Comparison of ENCODE assay signal across 19 cellular contexts in the genomic region with DNA sequence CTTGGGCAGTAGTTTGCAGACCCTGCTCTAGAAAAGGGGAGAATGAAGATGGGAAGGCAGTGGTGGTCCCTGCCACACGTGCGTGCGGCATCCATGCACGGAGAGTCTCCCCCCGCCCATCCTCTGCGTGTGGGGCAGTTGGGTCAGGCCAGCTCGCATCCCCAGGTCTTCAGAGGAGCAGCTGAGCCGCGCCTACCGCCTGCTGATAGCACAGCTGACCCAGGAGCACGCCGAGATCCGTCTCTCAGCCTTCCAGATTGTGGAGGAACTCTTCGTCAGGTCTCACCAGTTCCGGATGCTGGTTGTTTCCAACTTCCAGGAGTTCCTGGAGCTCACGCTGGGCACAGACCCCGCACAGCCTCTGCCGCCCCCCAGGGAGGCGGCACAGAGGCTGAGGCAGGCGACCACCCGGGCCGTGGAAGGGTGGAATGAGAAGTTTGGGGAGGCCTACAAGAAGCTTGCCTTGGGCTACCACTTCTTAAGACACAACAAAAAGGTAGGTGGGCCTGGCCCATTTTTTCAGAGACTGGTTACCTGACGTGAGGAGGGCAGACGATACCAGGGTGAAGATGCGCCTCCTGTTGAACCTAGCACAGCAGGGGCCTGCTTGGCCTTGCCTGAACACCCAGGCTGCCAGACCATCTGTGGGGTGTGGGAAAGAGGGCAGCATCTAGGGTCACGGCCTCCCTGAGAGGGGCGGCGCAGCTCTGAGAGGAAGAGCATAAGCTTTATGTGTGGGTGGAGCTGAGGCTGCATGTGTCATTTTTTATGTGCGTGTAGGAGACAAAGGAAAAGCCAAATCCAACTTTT. TPM values are rescaled to one million over a fixed set of nuclear protein-coding genes. Genes with fewer than 3 reads are reported as not detected.
DNase-seq lines count a peak whose midpoint lies in the region; ATAC-seq and TF ChIP-seq lines count a peak whose summit lies in the region.
"Had no signal": no experiment of that assay in that cellular context is flagged by ENCODE, and none has a peak within 500 bp of the region (broad histone marks: within the 10 kb centered on the region; RNA-seq: fewer than 3 reads in every experiment).

No MANE protein-coding gene starts in this region.

- H3K36me3 Mint-ChIP-seq in CD8-positive, alpha-beta memory T cell: peaks cover 0 to 41% (median 5%) of the 10 kb centered on the region in 3 donors
- H3K36me3 Mint-ChIP-seq in activated T-helper 2 cell treated with anti-CD3 and anti-CD28 coated beads, Interferon-gamma antibody, Interleukin-2, Interleukin-4, amounts not matched to agents 10 μg/mL and 5 μg/mL and 100 μg/mL, durations not matched to agents 14 hours and 24 hours and 36 hours (ENCODE audit: low read depth): peaks cover 15% of the 10 kb centered on the region

- TF ChIP-seq CTCF in SK-N-SH (IDR thresholded peaks at IDR 0.05): no peak
- TF ChIP-seq CTCF in lower lobe of right lung (IDR thresholded peaks at IDR 0.05): no peak

- H3K4me2 ChIP-seq in SK-N-SH: peak overlapping the region; percentile 24; the same call in 1 of the 2 replicates

- peak overlapping the region; percentile 43 to 98 (median 90) for H3K27ac Mint-ChIP-seq in CD8-positive, alpha-beta memory T cell
- H3K27ac Mint-ChIP-seq in activated T-helper 2 cell treated with anti-CD3 and anti-CD28 coated beads, Interferon-gamma antibody, Interleukin-2, Interleukin-4, amounts not matched to agents 10 μg/mL and 5 μg/mL and 100 μg/mL, durations not matched to agents 14 hours and 24 hours and 36 hours: peak overlapping the region; percentile 58

- no peak for TF ChIP-seq EP300 in SK-N-SH (IDR thresholded peaks at IDR 0.05; ENCODE audit: borderline replicate concordance in 1 of 2, low read depth in 1 of 2, low read length in 1 of 2)

- no peak overlapping the region for H3K9ac ChIP-seq in SK-N-SH

- peaks cover 0 to 2% of the 10 kb centered on the region in 2 donors for H3K27me3 Mint-ChIP-seq in CD8-positive, alpha-beta memory T cell
- no peaks in the 10 kb centered on the region for H3K27me3 Mint-ChIP-seq in activated T-helper 2 cell treated with anti-CD3 and anti-CD28 coated beads, Interferon-gamma antibody, Interleukin-2, Interleukin-4, amounts not matched to agents 10 μg/mL and 5 μg/mL and 100 μg/mL, durations not matched to agents 14 hours and 24 hours and 36 hours (ENCODE audit: low read depth)
- H3K27me3 Mint-ChIP-seq: stimulated activated memory B cell treated with anti-CD40 and anti-IgM and Interleukin-4, amounts not matched to agents 10 μg/mL and 1 μg/mL and 100 μg/mL, for 72 hours had no signal

- H3K4me1 ChIP-seq in SK-N-SH (ENCODE audit: control insufficient read depth in 1 of 2, insufficient read depth in 2 of 2, low read depth in 1 of 2, low read length in 1 of 2) (peaks cover 0 to 20% of the 10 kb centered on the region in 2 experiments; a peak in 1 of 4 replicates), lower lobe of right lung (peaks cover 45% of the 10 kb centered on the region)
- peaks cover 26% of the 10 kb centered on the region for H3K4me1 ChIP-seq in CD8-positive, alpha-beta memory T cell (ENCODE audit: insufficient read depth, low read length)

- no peaks in the 10 kb centered on the region for H3K27me3 ChIP-seq in SK-N-SH (ENCODE audit: insufficient read depth)
- no peaks in the 10 kb centered on the region for H3K27me3 ChIP-seq in CD8-positive, alpha-beta memory T cell (ENCODE audit: insufficient read depth, low read length, poor library complexity, severe bottlenecking)
- H3K27me3 ChIP-seq in lower lobe of right lung (ENCODE audit: low read depth): no peaks in the 10 kb centered on the region
- H3K27me3 ChIP-seq: colonic mucosa, right atrium auricular region had no signal

- POLR2A ChIA-PET in SK-N-SH (lab: Yijun Ruan, JAX): no interaction called here
- POLR2A ChIA-PET in CD8-positive, alpha-beta memory T cell (lab: Charles Lee): no interaction called here

- DNase-seq in SK-N-SH (no peak), lower lobe of right lung (no peak), NCI-H82 (lab: John Stamatoyannopoulos, UW) (no peak), T-helper 9 cell (no peak)
- no peak for DNase-seq in CD8-positive, alpha-beta memory T cell
- no peak for DNase-seq in activated T-helper 2 cell treated with anti-CD3 and anti-CD28 coated beads, Interferon-gamma antibody, Interleukin-2, Interleukin-4, amounts not matched to agents 10 μg/mL and 5 μg/mL and 100 μg/mL, durations not matched to agents 14 hours and 24 hours and 36 hours (ENCODE audit: low spot score)
- DNase-seq: activated CD4-positive, alpha-beta T cell treated with anti-CD3 and anti-CD28 coated beads, Interleukin-2, amount 50 U/mL, for 4 hours; colonic mucosa; hippocampal formation; left colon; stimulated activated CD4-positive, alpha-beta T cell treated with anti-CD3 and anti-CD28 coated beads, Interleukin-4, amount 100 ng/mL, for 4 hours had no signal

- WGBS in SK-N-SH (ENCODE audit: low lambda C conversion rate): 94% methylated on average over 22 of the region's 29 CpGs

- peaks cover 9 to 16% of the 10 kb centered on the region in 2 experiments for H3K36me3 ChIP-seq in SK-N-SH (replicated peaks in 1 of 2; ENCODE audit: control insufficient read depth in 1 of 2, insufficient read depth in 2 of 2, low read length in 1 of 2)
- H3K36me3 ChIP-seq in CD8-positive, alpha-beta memory T cell (ENCODE audit: insufficient read depth, low read length): no peaks in the 10 kb centered on the region
- peaks cover 43% of the 10 kb centered on the region for H3K36me3 ChIP-seq in lower lobe of right lung
- H3K36me3 ChIP-seq: colonic mucosa had no signal

- no peak for TF ChIP-seq RAD21 in SK-N-SH (IDR thresholded peaks at IDR 0.05; ENCODE audit: low read length)

- CTCF ChIA-PET in SK-N-SH (lab: Yijun Ruan, JAX): interaction anchor here (1.8 to 3.8 kb wide), 3 partner anchors 7 to 219 kb away, joined by 6 to 23 read pairs (median 18); no protein-coding TSS in a partner anchor
- CTCF ChIA-PET in CD8-positive, alpha-beta memory T cell (lab: Charles Lee): interaction anchor here (4.4 kb wide), 1 partner anchor 280 kb away, joined by 17 read pairs; no protein-coding TSS in a partner anchor

- no peaks in the 10 kb centered on the region for H3K9me2 ChIP-seq in SK-N-SH

- H3K79me2 ChIP-seq in SK-N-SH (ENCODE audit: insufficient read depth): peaks cover 51% of the 10 kb centered on the region

- ATAC-seq in SK-N-SH treated with all-trans-retinoic acid at 6 μM for 48 hours (no peak), lower lobe of right lung (no peak), HG03045 (IDR thresholded peaks at IDR 0.05; ENCODE audit: unreplicated experiment) (no peak)
- ATAC-seq: left colon; stimulated activated memory B cell treated with anti-CD40 and anti-IgM and Interleukin-4, amounts not matched to agents 10 μg/mL and 1 μg/mL and 100 μg/mL, for 72 hours had no signal

- H3K9me3 ChIP-seq in SK-N-SH (no peaks in the 10 kb centered on the region), lower lobe of right lung (no peaks in the 10 kb centered on the region)
- H3K9me3 ChIP-seq in CD8-positive, alpha-beta memory T cell (ENCODE audit: low read length): no peaks in the 10 kb centered on the region
- H3K9me3 ChIP-seq: colonic mucosa, right atrium auricular region had no signal

- intact Hi-C loops in activated T-helper 2 cell treated with anti-CD3 and anti-CD28 coated beads, Interferon-gamma antibody, Interleukin-2, Interleukin-4, amounts not matched to agents 10 μg/mL and 5 μg/mL and 100 μg/mL, durations not matched to agents 14 hours and 24 hours and 36 hours (cut with micrococcal nuclease): loop anchor here (5.0 kb wide), 1 partner anchor 363 kb away; the partner anchor contains the start of gene SLBP
- intact Hi-C loops in lower lobe of right lung (cut with DNase I): no loop called here

- H3K4me1 Mint-ChIP-seq in CD8-positive, alpha-beta memory T cell: peaks cover 37 to 50% (median 38%) of the 10 kb centered on the region in 3 donors
- peaks cover 28% of the 10 kb centered on the region for H3K4me1 Mint-ChIP-seq in activated T-helper 2 cell treated with anti-CD3 and anti-CD28 coated beads, Interferon-gamma antibody, Interleukin-2, Interleukin-4, amounts not matched to agents 10 μg/mL and 5 μg/mL and 100 μg/mL, durations not matched to agents 14 hours and 24 hours and 36 hours (ENCODE audit: low read depth)

- peaks cover 6% of the 10 kb centered on the region for H3F3A ChIP-seq in SK-N-SH (replicated peaks; ENCODE audit: insufficient read depth)

- peaks cover 4% of the 10 kb centered on the region for H4K20me1 ChIP-seq in SK-N-SH (ENCODE audit: insufficient read depth)

- H3K9me3 Mint-ChIP-seq in CD8-positive, alpha-beta memory T cell: no peaks in the 10 kb centered on the region
- H3K9me3 Mint-ChIP-seq in activated T-helper 2 cell treated with anti-CD3 and anti-CD28 coated beads, Interferon-gamma antibody, Interleukin-2, Interleukin-4, amounts not matched to agents 10 μg/mL and 5 μg/mL and 100 μg/mL, durations not matched to agents 14 hours and 24 hours and 36 hours: no peaks in the 10 kb centered on the region
- H3K9me3 Mint-ChIP-seq: stimulated activated memory B cell treated with anti-CD40 and anti-IgM and Interleukin-4, amounts not matched to agents 10 μg/mL and 1 μg/mL and 100 μg/mL, for 72 hours had no signal

- H3K27ac ChIP-seq in SK-N-SH (ENCODE audit: low read depth in 2 of 2, low read length in 1 of 2) (no peak overlapping the region), lower lobe of right lung (peak overlapping the region; percentile 100)
- no peak overlapping the region for H3K27ac ChIP-seq in CD8-positive, alpha-beta memory T cell (ENCODE audit: low read depth, low read length)
- H3K27ac ChIP-seq: 22Rv1, colonic mucosa, right atrium auricular region had no signal

- H3K4me3 ChIP-seq in SK-N-SH (ENCODE audit: low read depth in 2 of 2, low read length in 1 of 2): no peak overlapping the region
- H3K4me3 ChIP-seq in CD8-positive, alpha-beta memory T cell (ENCODE audit: low read length): no peak overlapping the region
- H3K4me3 ChIP-seq in lower lobe of right lung: no peak overlapping the region
- H3K4me3 ChIP-seq: colonic mucosa, right atrium auricular region had no signal

- peak overlapping the region in 2 of 7 donors; percentile 56 to 90 for H3K4me3 Mint-ChIP-seq in CD8-positive, alpha-beta memory T cell
- H3K4me3 Mint-ChIP-seq in activated T-helper 2 cell treated with anti-CD3 and anti-CD28 coated beads, Interferon-gamma antibody, Interleukin-2, Interleukin-4, amounts not matched to agents 10 μg/mL and 5 μg/mL and 100 μg/mL, durations not matched to agents 14 hours and 24 hours and 36 hours (ENCODE audit: low read depth): no peak overlapping the region
- H3K4me3 Mint-ChIP-seq: stimulated activated memory B cell treated with anti-CD40 and anti-IgM and Interleukin-4, amounts not matched to agents 10 μg/mL and 1 μg/mL and 100 μg/mL, for 72 hours had no signal

- no peak overlapping the region for H2AFZ ChIP-seq in SK-N-SH (ENCODE audit: low read depth)

RNA-seq across cellular contexts. Expression of gene UVSSA, which starts 2.6 kb away (rescaled TPM):
- 14.5 and 14.9 TPM in 2 replicates for polyA plus RNA-seq in SK-N-SH (2012; rRNA removed)
- polyA plus RNA-seq in SK-N-SH (2012; cell fraction: cytosol; rRNA removed): 5.2 and 6.2 TPM in 2 replicates
- polyA plus RNA-seq in SK-N-SH (2012; cell fraction: nucleus; rRNA removed): 74.4 and 110 TPM in 2 replicates
- total RNA-seq in CD8-positive, alpha-beta memory T cell: 10 to 100 TPM; 16.8 to 19.0 TPM
- 6.9 TPM for polyA plus RNA-seq in CD8-positive, alpha-beta memory T cell
- 23.3 and 23.5 TPM in 2 replicates for total RNA-seq in activated T-helper 2 cell treated with anti-CD3 and anti-CD28 coated beads, Interferon-gamma antibody, Interleukin-2, Interleukin-4, amounts not matched to agents 10 μg/mL and 5 μg/mL and 100 μg/mL, durations not matched to agents 14 hours and 24 hours and 36 hours
- total RNA-seq in lower lobe of right lung: 27.9 TPM

RNA-seq across cellular contexts. Expression of gene NKX1-1, which starts 56.7 kb away (rescaled TPM):
- polyA plus RNA-seq in SK-N-SH (2012; rRNA removed): not detected in 2 replicates
- not detected in 2 replicates for polyA plus RNA-seq in SK-N-SH (2012; cell fraction: cytosol; rRNA removed)
- not detected in 2 replicates for polyA plus RNA-seq in SK-N-SH (2012; cell fraction: nucleus; rRNA removed)
- total RNA-seq in CD8-positive, alpha-beta memory T cell: not detected
- not detected for polyA plus RNA-seq in CD8-positive, alpha-beta memory T cell
- not detected in 2 replicates for total RNA-seq in activated T-helper 2 cell treated with anti-CD3 and anti-CD28 coated beads, Interferon-gamma antibody, Interleukin-2, Interleukin-4, amounts not matched to agents 10 μg/mL and 5 μg/mL and 100 μg/mL, durations not matched to agents 14 hours and 24 hours and 36 hours
- not detected for total RNA-seq in lower lobe of right lung
- total RNA-seq: colonic mucosa; left colon; right atrium auricular region; T-helper 2 cell treated with Interferon-gamma antibody and Interleukin-4, amounts not matched to agents 100 ng/mL and 5 ng/mL, for 36 hours had no signal
- polyA plus RNA-seq: adipose tissue, esophagus had no signal

RNA-seq across cellular contexts. Expression of gene MAEA, which starts 59.9 kb away (rescaled TPM):
- 123 and 128 TPM in 2 replicates for polyA plus RNA-seq in SK-N-SH (2012; rRNA removed)
- 64.4 and 85.4 TPM in 2 replicates for polyA plus RNA-seq in SK-N-SH (2012; cell fraction: cytosol; rRNA removed)
- polyA plus RNA-seq in SK-N-SH (2012; cell fraction: nucleus; rRNA removed): 196 and 274 TPM in 2 replicates
- 10 to 100 TPM; 59.4 to 63.8 TPM for total RNA-seq in CD8-positive, alpha-beta memory T cell
- 75.3 TPM for polyA plus RNA-seq in CD8-positive, alpha-beta memory T cell
- total RNA-seq in activated T-helper 2 cell treated with anti-CD3 and anti-CD28 coated beads, Interferon-gamma antibody, Interleukin-2, Interleukin-4, amounts not matched to agents 10 μg/mL and 5 μg/mL and 100 μg/mL, durations not matched to agents 14 hours and 24 hours and 36 hours: 59.2 and 62.8 TPM in 2 replicates
- total RNA-seq in lower lobe of right lung: 65.8 TPM
